Comparison of ENCODE assay signal across 29 cellular contexts in genomic region chrX:130395341-130395740, GRCh38. TPM values are rescaled to one million over a fixed set of nuclear protein-coding genes. Genes with fewer than 3 reads are reported as not detected.
DNase-seq lines count a peak whose midpoint lies in the region; ATAC-seq and TF ChIP-seq lines count a peak whose summit lies in the region.
"Had no signal": no experiment of that assay in that cellular context is flagged by ENCODE, and none has a peak within 500 bp of the region (broad histone marks: within the 10 kb centered on the region; RNA-seq: fewer than 3 reads in every experiment).

No MANE protein-coding gene starts in this region.

- H3K36me3 Mint-ChIP-seq in osteocyte (ENCODE audit: unreplicated experiment) = no peaks in the 10 kb centered on the region
- H3K36me3 Mint-ChIP-seq: CD8-positive, alpha-beta T cell; T-cell had no signal

- TF ChIP-seq CTCF in osteocyte (IDR thresholded peaks at IDR 0.05) = no peak
- no peak for TF ChIP-seq CTCF in omental fat pad (IDR thresholded peaks at IDR 0.05)

- no peak overlapping the region for H3K4me3 Mint-ChIP-seq in osteocyte (ENCODE audit: unreplicated experiment)
- H3K4me3 Mint-ChIP-seq: B cell; CD8-positive, alpha-beta T cell; GM23338; H9; T-cell had no signal

- no peaks in the 10 kb centered on the region for H3K9me3 Mint-ChIP-seq in osteocyte (ENCODE audit: unreplicated experiment)
- H3K9me3 Mint-ChIP-seq: CD8-positive, alpha-beta T cell; GM23338; T-cell had no signal

- DNase-seq in DMS 273 (lab: John Stamatoyannopoulos, UW; ENCODE audit: unreplicated experiment) (peak; percentile 41), DMS 273 treated with DMSO at 0.1 percent for 48 hours (lab: John Stamatoyannopoulos, UW) (peak; percentile 1), NCI-H524 treated with DMSO at 0.1 percent for 48 hours (lab: John Stamatoyannopoulos, UW) (peak; percentile 76), osteocyte (ENCODE audit: extremely low spot score, unreplicated experiment) (peak; percentile 23), omental fat pad (ENCODE audit: low spot score) (no peak)
- no peak for DNase-seq in activated CD4-positive, alpha-beta T cell treated with anti-CD3 and anti-CD28 coated beads, Interleukin-2, amount 50 U/mL, for 1 hour
- DNase-seq: CD8-positive, alpha-beta T cell; H9; Kasumi-1; MV-4-11; NCI-H1105; NCI-H1436 treated with DMSO at 0.1 percent for 48 hours; NCI-H187 treated with DMSO at 0.1 percent for 48 hours; NCI-H345; NCI-H526 treated with DMSO at 0.1 percent for 48 hours; NK-92 treated with Interleukin-12 subunit alpha and Interleukin-12 subunit beta, amount 100 ng/mL, for 24 hours; PC-3; T-cell had no signal

- ATAC-seq in omental fat pad (ENCODE audit: low FRiP score) (no peak), GM21526 (IDR thresholded peaks at IDR 0.05; ENCODE audit: low FRiP score, unreplicated experiment) (no peak)
- ATAC-seq: CD8-positive, alpha-beta T cell; GM23338; K562; PC-3; Right ventricle myocardium inferior; T-cell had no signal

- H3K27me3 Mint-ChIP-seq in osteocyte (ENCODE audit: unreplicated experiment) = peaks cover 22% of the 10 kb centered on the region

- H3K27ac Mint-ChIP-seq in osteocyte (ENCODE audit: unreplicated experiment) = no peak overlapping the region
- H3K27ac Mint-ChIP-seq: B cell; CD8-positive, alpha-beta T cell; GM23338; H9; T-cell had no signal

- H3K4me1 Mint-ChIP-seq in osteocyte (ENCODE audit: unreplicated experiment) = no peaks in the 10 kb centered on the region
- H3K4me1 Mint-ChIP-seq: B cell, GM23338, T-cell had no signal

RNA-seq across cellular contexts. Expression of gene RBMX2, which starts 6.4 kb away (rescaled TPM):
- total RNA-seq in osteocyte (20.1 and 20.2 TPM in 2 replicates), omental fat pad (10 to 100 TPM; 10.6 to 18.9 (median 12.1) TPM)

RNA-seq across cellular contexts. Expression of gene GPR119, which starts 9.9 kb away (rescaled TPM):
- not detected in 2 replicates for total RNA-seq in osteocyte
- not detected for total RNA-seq in omental fat pad
- total RNA-seq: A673; B cell; CD8-positive, alpha-beta T cell; G401; GM23338; H9; HT1080; K562; MCF 10A; PC-3; Right ventricle myocardium inferior; SK-MEL-5; T-cell; T-helper 2 cell treated with Interferon-gamma antibody and Interleukin-4, amounts not matched to agents 100 ng/mL and 5 ng/mL, for 36 hours had no signal

RNA-seq across cellular contexts. Expression of gene SLC25A14, which starts 55.6 kb away (rescaled TPM):
- total RNA-seq in osteocyte (12.8 and 15.1 TPM in 2 replicates), omental fat pad (10 to 100 TPM in 1 of 4 donors, 1 to 10 TPM in 3; 6.7 to 10.0 (median 8.6) TPM)

Comparison
In these comparisons a context has a peak if more than half of its experiments do, and no peak if none do; other contexts are left out.
1. DNase-seq: peak in DMS 273 (single experiment), DMS 273 treated with DMSO at 0.1 percent for 48 hours (single experiment), NCI-H524 treated with DMSO at 0.1 percent for 48 hours (single experiment) and osteocyte (single experiment); none in activated CD4-positive, alpha-beta T cell treated with anti-CD3 and anti-CD28 coated beads, Interleukin-2, amount 50 U/mL, for 1 hour (single experiment) and omental fat pad (single experiment).